In the genomic region with DNA sequence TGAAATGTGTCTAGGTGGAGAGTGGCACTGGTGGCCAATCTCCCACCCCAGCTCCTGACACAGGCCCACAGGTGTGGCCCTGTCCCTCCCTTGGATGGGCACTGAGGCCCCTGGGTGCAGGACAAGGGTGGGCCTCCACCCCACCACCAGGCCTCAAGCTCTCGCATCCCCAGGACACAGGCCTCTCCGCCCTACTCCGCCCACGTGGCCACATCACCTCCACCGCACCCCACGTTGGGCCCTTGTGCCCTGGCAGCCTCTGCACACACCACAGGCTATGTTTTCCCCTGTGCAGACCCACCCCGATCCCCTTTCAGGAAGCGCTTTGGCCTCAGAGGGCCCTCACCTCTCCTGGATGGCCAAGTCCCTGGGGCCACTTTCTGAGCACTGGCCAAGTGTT, we compare ENCODE assay signal across 16 cellular contexts. TPM values are rescaled to one million over a fixed set of nuclear protein-coding genes. Genes with fewer than 3 reads are reported as not detected.
DNase-seq lines count a peak whose midpoint lies in the region; ATAC-seq and TF ChIP-seq lines count a peak whose summit lies in the region.
"Had no signal": no experiment of that assay in that cellular context is flagged by ENCODE, and none has a peak within 500 bp of the region (broad histone marks: within the 10 kb centered on the region; RNA-seq: fewer than 3 reads in every experiment).

No MANE protein-coding gene starts in this region.

- H3K27me3 ChIP-seq in HCT116 (ENCODE audit: insufficient read depth, low read length) = no peaks in the 10 kb centered on the region
- H3K27me3 ChIP-seq: heart right ventricle, SJSA1, thyroid gland had no signal

- H3K27me3 Mint-ChIP-seq in CD14-positive monocyte (ENCODE audit: low read depth in 3 of 3) = no peaks in the 10 kb centered on the region
- H3K27me3 Mint-ChIP-seq in activated T-helper 2 cell treated with anti-CD3 and anti-CD28 coated beads, Interferon-gamma antibody, Interleukin-2, Interleukin-4, amounts not matched to agents 10 μg/mL and 5 μg/mL and 100 μg/mL, durations not matched to agents 14 hours and 24 hours and 36 hours (ENCODE audit: low read depth) = no peaks in the 10 kb centered on the region
- H3K27me3 Mint-ChIP-seq in natural killer cell (ENCODE audit: low read depth in 2 of 2) = no peaks in the 10 kb centered on the region

- intact Hi-C loops in CD14-positive monocyte (cut with micrococcal nuclease) = no loop called here
- intact Hi-C loops in HCT116 (cut with micrococcal nuclease) = no loop called here
- intact Hi-C loops in activated T-helper 2 cell treated with anti-CD3 and anti-CD28 coated beads, Interferon-gamma antibody, Interleukin-2, Interleukin-4, amounts not matched to agents 10 μg/mL and 5 μg/mL and 100 μg/mL, durations not matched to agents 14 hours and 24 hours and 36 hours (cut with micrococcal nuclease) = no loop called here
- intact Hi-C loops in natural killer cell (cut with micrococcal nuclease) = loop anchor here (10.0 kb wide), 1 partner anchor 52 kb away; no protein-coding TSS in a partner anchor

- H3K4me2 ChIP-seq in HCT116 (ENCODE audit: low read length) = no peak overlapping the region

- POLR2A ChIA-PET in HCT116 (lab: Charles Lee) = no interaction called here

- no peak for TF ChIP-seq POLR2A in HCT116 (IDR thresholded peaks at IDR 0.05; ENCODE audit: borderline replicate concordance, extremely low read depth, insufficient read depth, insufficient read length)

- no peak overlapping the region for H3K9ac ChIP-seq in HCT116 (ENCODE audit: low read length)

- H2AFZ ChIP-seq in HCT116 (ENCODE audit: low read depth, low read length, poor library complexity, severe bottlenecking) = no peak overlapping the region

- peaks cover 0 to 2% (median 0%) of the 10 kb centered on the region in 7 donors for H3K9me3 Mint-ChIP-seq in CD14-positive monocyte
- H3K9me3 Mint-ChIP-seq in activated T-helper 2 cell treated with anti-CD3 and anti-CD28 coated beads, Interferon-gamma antibody, Interleukin-2, Interleukin-4, amounts not matched to agents 10 μg/mL and 5 μg/mL and 100 μg/mL, durations not matched to agents 14 hours and 24 hours and 36 hours = no peaks in the 10 kb centered on the region
- H3K9me3 Mint-ChIP-seq in natural killer cell = no peaks in the 10 kb centered on the region

- no peaks in the 10 kb centered on the region for H3K9me2 ChIP-seq in HCT116 (ENCODE audit: insufficient read depth)

- RAD21 ChIA-PET in HCT116 (lab: Charles Lee; ENCODE audit: low non-redundant PET in 1 of 2, low total read pairs in 2 of 2, uncharacterized antibody in 2 of 2, unreplicated experiment in 2 of 2) = no interaction called here

- TF ChIP-seq CTCF in CD14-positive monocyte (IDR thresholded peaks at IDR 0.05) (no peak), HCT116 (IDR thresholded peaks at IDR 0.05 in 2 of 3, conservative IDR thresholded peaks at IDR 0.05 in 1 of 3; ENCODE audit: borderline replicate concordance in 1 of 3, insufficient read depth in 1 of 3, low read depth in 2 of 3, low read length in 2 of 3) (no peak), natural killer cell (IDR thresholded peaks at IDR 0.05) (no peak)

- no peaks in the 10 kb centered on the region for H3K4me1 ChIP-seq in HCT116 (ENCODE audit: control insufficient read depth in 1 of 2, insufficient read depth in 2 of 2, low read length in 2 of 2)

- CTCF ChIA-PET in HCT116 (lab: Charles Lee) = no interaction called here

- ATAC-seq in HCT116 = 0 out of 2 replicates have a peak, but pooled peaks have one; percentile 5
- peak in 1 of 3 donors; percentile 3 for ATAC-seq in natural killer cell
- ATAC-seq in GM19023 (IDR thresholded peaks at IDR 0.05; ENCODE audit: unreplicated experiment) = no peak
- ATAC-seq in HG03175 (IDR thresholded peaks at IDR 0.05; ENCODE audit: unreplicated experiment) = no peak

- no peaks in the 10 kb centered on the region for H4K20me1 ChIP-seq in HCT116 (ENCODE audit: insufficient read depth)

- H3K36me3 Mint-ChIP-seq in CD14-positive monocyte (peaks cover 18 to 30% of the 10 kb centered on the region in 2 donors), natural killer cell (peaks cover 9% of the 10 kb centered on the region)
- H3K36me3 Mint-ChIP-seq in activated T-helper 2 cell treated with anti-CD3 and anti-CD28 coated beads, Interferon-gamma antibody, Interleukin-2, Interleukin-4, amounts not matched to agents 10 μg/mL and 5 μg/mL and 100 μg/mL, durations not matched to agents 14 hours and 24 hours and 36 hours (ENCODE audit: low read depth) = peaks cover 29% of the 10 kb centered on the region

- H3K4me3 ChIP-seq in HCT116 (replicated peaks in 1 of 2; ENCODE audit: low read depth in 1 of 2, low read length in 2 of 2) = no peak overlapping the region
- H3K4me3 ChIP-seq: heart right ventricle, SJSA1, thyroid gland had no signal

- peaks cover 0 to 2% of the 10 kb centered on the region in 2 experiments; a peak in 1 of 4 replicates for H3K36me3 ChIP-seq in HCT116 (ENCODE audit: control insufficient read depth in 1 of 2, insufficient read depth in 2 of 2, low read length in 2 of 2)
- H3K36me3 ChIP-seq: SJSA1, thyroid gland had no signal

- no peak overlapping the region for H3K27ac ChIP-seq in HCT116 (ENCODE audit: low read depth, low read length)
- H3K27ac ChIP-seq: heart right ventricle, thyroid gland had no signal

- no peaks in the 10 kb centered on the region for H3K9me3 ChIP-seq in HCT116 (ENCODE audit: control insufficient read depth in 1 of 2, insufficient read depth in 1 of 2, low read depth in 1 of 2, low read length in 2 of 2)
- H3K9me3 ChIP-seq: heart right ventricle, SJSA1, thyroid gland had no signal

- TF ChIP-seq RAD21 in HCT116 (IDR thresholded peaks at IDR 0.05; ENCODE audit: low read depth) = no peak

- DNase-seq in CD14-positive monocyte (ENCODE audit: low spot score) (no peak), HCT116 (ENCODE audit: low read depth, low spot score) (no peak), natural killer cell (no peak), iPS-NIHi11 (ENCODE audit: low spot score) (no peak), NK-92 (lab: John Stamatoyannopoulos, UW; ENCODE audit: unreplicated experiment) (no peak)
- DNase-seq in activated T-helper 2 cell treated with anti-CD3 and anti-CD28 coated beads, Interferon-gamma antibody, Interleukin-2, Interleukin-4, amounts not matched to agents 10 μg/mL and 5 μg/mL and 100 μg/mL, durations not matched to agents 14 hours and 24 hours and 36 hours (ENCODE audit: low spot score) = no peak
- DNase-seq: HCEC 1CT; heart right ventricle; NCI-H1694 treated with DMSO at 0.1 percent for 48 hours; NCI-H345; occipital lobe; stimulated activated CD4-positive, alpha-beta T cell treated with anti-CD3 and anti-CD28 coated beads, Interleukin-2, amount 100 ng/mL, for 48 hours; thyroid gland had no signal

- BruUV-seq in HCT116 (replicated peaks; lab: Mats Ljungman, UMichigan) = no TSS peak

- no peak overlapping the region for H3K4me3 Mint-ChIP-seq in CD14-positive monocyte
- no peak overlapping the region for H3K4me3 Mint-ChIP-seq in activated T-helper 2 cell treated with anti-CD3 and anti-CD28 coated beads, Interferon-gamma antibody, Interleukin-2, Interleukin-4, amounts not matched to agents 10 μg/mL and 5 μg/mL and 100 μg/mL, durations not matched to agents 14 hours and 24 hours and 36 hours (ENCODE audit: low read depth)
- H3K4me3 Mint-ChIP-seq in natural killer cell = peak overlapping the region; percentile 38

- no peaks in the 10 kb centered on the region for H3K79me2 ChIP-seq in HCT116 (ENCODE audit: insufficient read depth, low read length)

- H3K27ac Mint-ChIP-seq in CD14-positive monocyte (peak overlapping the region in 5 of 7 donors; percentile 40 to 86 (median 75)), natural killer cell (peak overlapping the region in 1 of 2 donors; percentile 82)
- peak overlapping the region; percentile 71 for H3K27ac Mint-ChIP-seq in activated T-helper 2 cell treated with anti-CD3 and anti-CD28 coated beads, Interferon-gamma antibody, Interleukin-2, Interleukin-4, amounts not matched to agents 10 μg/mL and 5 μg/mL and 100 μg/mL, durations not matched to agents 14 hours and 24 hours and 36 hours

- H3K4me1 Mint-ChIP-seq in CD14-positive monocyte (peaks cover 23% of the 10 kb centered on the region), natural killer cell (peaks cover 41 to 53% of the 10 kb centered on the region in 2 donors)
- H3K4me1 Mint-ChIP-seq in activated T-helper 2 cell treated with anti-CD3 and anti-CD28 coated beads, Interferon-gamma antibody, Interleukin-2, Interleukin-4, amounts not matched to agents 10 μg/mL and 5 μg/mL and 100 μg/mL, durations not matched to agents 14 hours and 24 hours and 36 hours (ENCODE audit: low read depth) = peaks cover 36% of the 10 kb centered on the region

TF ChIP-seq in HCT116, 20 proteins besides CTCF, POLR2A, EP300 and RAD21:
- no peak for TF ChIP-seq CBX3 (IDR thresholded peaks at IDR 0.05; ENCODE audit: low read depth)
TF ChIP-seq in HCT116: peak in this region for 0.

RNA-seq across cellular contexts. Expression of a gene that starts 54.7 kb away (rescaled TPM):
- 1 to 10 TPM; 8.6 to 9.8 TPM for polyA plus RNA-seq in CD14-positive monocyte
- 41.6 TPM for total RNA-seq in HCT116 (2021; ENCODE audit: unreplicated experiment)
- 25.7 and 27.3 TPM in 2 replicates for polyA plus RNA-seq in HCT116 (2012)
- 51.3 and 53.5 TPM in 2 replicates for total RNA-seq in activated T-helper 2 cell treated with anti-CD3 and anti-CD28 coated beads, Interferon-gamma antibody, Interleukin-2, Interleukin-4, amounts not matched to agents 10 μg/mL and 5 μg/mL and 100 μg/mL, durations not matched to agents 14 hours and 24 hours and 36 hours
- total RNA-seq in natural killer cell = 10 to 100 TPM; 79.5 to 95.8 (median 88.7) TPM
